In genomic region chr1:149899460-149900284, GRCh38 we compare ENCODE assay signal across 8 cellular contexts. TPM values are rescaled to one million over a fixed set of nuclear protein-coding genes. Genes with fewer than 3 reads are reported as not detected.
DNase-seq lines count a peak whose midpoint lies in the region; ATAC-seq and TF ChIP-seq lines count a peak whose summit lies in the region.

BOLA1 (plus strand) TSS chr1:149899568; CDS start chr1:149900060, 492 bp downstream.

- H3K27ac ChIP-seq in duodenal mucosa (ENCODE audit: low read depth, low read length), result peak within 1 kb of the TSS; percentile 87
- H3K27ac ChIP-seq in right lobe of liver, result peak within 1 kb of the TSS; percentile 71 to 87 (median 74)

- H3K4me1 Mint-ChIP-seq in activated CD4-positive, alpha-beta memory T cell treated with anti-CD3 and anti-CD28 coated beads, Interleukin-2, amount 10 ng/mL, durations not matched to agents 7 days and 5 days, result peaks cover 29% of the 10 kb centered on the region

- H3K27me3 Mint-ChIP-seq in activated CD4-positive, alpha-beta memory T cell treated with anti-CD3 and anti-CD28 coated beads, Interleukin-2, amount 10 ng/mL, durations not matched to agents 7 days and 5 days, result no peaks in the 10 kb centered on the region

- peak; percentile 89 for TF ChIP-seq POLR2A in right lobe of liver (IDR thresholded peaks at IDR 0.05)

- peaks cover 7 to 8% of the 10 kb centered on the region in 2 donors for H3K4me1 ChIP-seq in duodenal mucosa (ENCODE audit: control insufficient read depth in 1 of 2, insufficient read depth in 2 of 2, low read length in 2 of 2)
- peaks cover 0 to 8% (median 0%) of the 10 kb centered on the region in 4 donors for H3K4me1 ChIP-seq in right lobe of liver

- peak within 1 kb of the TSS; percentile 83 for H3K4me3 Mint-ChIP-seq in activated CD4-positive, alpha-beta memory T cell treated with anti-CD3 and anti-CD28 coated beads, Interleukin-2, amount 10 ng/mL, durations not matched to agents 7 days and 5 days

- no peaks in the 10 kb centered on the region for H3K36me3 ChIP-seq in duodenal mucosa (ENCODE audit: control insufficient read depth in 1 of 2, insufficient read depth in 2 of 2, low read length in 2 of 2)
- H3K36me3 ChIP-seq in right lobe of liver, result no peaks in the 10 kb centered on the region

- intact Hi-C loops in right lobe of liver (cut with DNase I), result no loop called here

- H3K36me3 Mint-ChIP-seq in activated CD4-positive, alpha-beta memory T cell treated with anti-CD3 and anti-CD28 coated beads, Interleukin-2, amount 10 ng/mL, durations not matched to agents 7 days and 5 days (ENCODE audit: low read depth), result peaks cover 13% of the 10 kb centered on the region

- H3K4me3 ChIP-seq in duodenal mucosa (ENCODE audit: low read depth in 1 of 2, low read length in 2 of 2), result peak within 1 kb of the TSS; percentile 84
- H3K4me3 ChIP-seq in right lobe of liver, result peak within 1 kb of the TSS; percentile 65 to 69 (median 68)

- H3K9ac ChIP-seq in duodenal mucosa (ENCODE audit: low read depth in 1 of 2, low read length in 2 of 2), result peak within 1 kb of the TSS; percentile 87 to 97

- H3K27ac Mint-ChIP-seq in activated CD4-positive, alpha-beta memory T cell treated with anti-CD3 and anti-CD28 coated beads, Interleukin-2, amount 10 ng/mL, durations not matched to agents 7 days and 5 days, result peak within 1 kb of the TSS; percentile 87

- DNase-seq in Ammon's horn (ENCODE audit: low spot score), result peak; percentile 97
- peak; percentile 87 for DNase-seq in GM19240 (ENCODE audit: insufficient read length, low spot score)
- DNase-seq in NCI-H748 (lab: John Stamatoyannopoulos, UW; ENCODE audit: unreplicated experiment), result peak; percentile 97
- DNase-seq in activated CD4-positive, alpha-beta memory T cell treated with anti-CD3 and anti-CD28 coated beads, Interleukin-2, amount 10 ng/mL, durations not matched to agents 7 days and 5 days, result peak; percentile 86
- DNase-seq in right lobe of liver, result peak; percentile 94 to 97 (median 97)
- peak; percentile 76 to 80 for DNase-seq in stimulated activated CD4-positive, alpha-beta T cell treated with anti-CD3 and anti-CD28 coated beads, Interleukin-4, amount 100 ng/mL, for 4 hours

- POLR2A ChIA-PET in activated CD4-positive, alpha-beta memory T cell treated with anti-CD3 and anti-CD28 coated beads, Interleukin-2, amount 10 ng/mL, durations not matched to agents 7 days and 5 days (lab: Charles Lee), result interaction anchor here (1.0 to 3.0 kb wide), 12 partner anchors 11 to 334 kb away, joined by 3 to 85 read pairs (median 3); partner anchors contain the start of genes OTUD7B, SF3B4 and VPS45

- H3K9me3 ChIP-seq in duodenal mucosa (ENCODE audit: control insufficient read depth in 1 of 2, low read length in 2 of 2) (no peaks in the 10 kb centered on the region), right lobe of liver (no peaks in the 10 kb centered on the region)

- H3K27me3 ChIP-seq in duodenal mucosa (ENCODE audit: control insufficient read depth in 1 of 2, insufficient read depth in 2 of 2, low read length in 2 of 2), result no peaks in the 10 kb centered on the region
- H3K27me3 ChIP-seq in right lobe of liver, result no peaks in the 10 kb centered on the region

- H3K9me3 Mint-ChIP-seq in activated CD4-positive, alpha-beta memory T cell treated with anti-CD3 and anti-CD28 coated beads, Interleukin-2, amount 10 ng/mL, durations not matched to agents 7 days and 5 days, result peaks cover 4% of the 10 kb centered on the region

- no peak for TF ChIP-seq CTCF in right lobe of liver (IDR thresholded peaks at IDR 0.05)

- ATAC-seq in HG03520 (IDR thresholded peaks at IDR 0.05; ENCODE audit: unreplicated experiment) (peak; percentile 98), right lobe of liver (peak; percentile 99 to 100 (median 99))

- 2% methylated on average over 9 of the region's 65 CpGs for WGBS in right lobe of liver (ENCODE audit: insufficient coverage, low coverage, low lambda C conversion rate, missing lambda C conversion rate)

- CTCF ChIA-PET in activated CD4-positive, alpha-beta memory T cell treated with anti-CD3 and anti-CD28 coated beads, Interleukin-2, amount 10 ng/mL, durations not matched to agents 7 days and 5 days (lab: Charles Lee), result interaction anchor here (0.7 to 2.6 kb wide), 3 partner anchors 11 to 356 kb away, joined by 3 to 17 read pairs (median 3); a partner anchor contains a TSS

RNA-seq across cellular contexts. Expression of gene BOLA1, which starts in this region (rescaled TPM):
- 10 to 100 TPM; 24.9 to 27.2 TPM for total RNA-seq in activated CD4-positive, alpha-beta memory T cell treated with anti-CD3 and anti-CD28 coated beads, Interleukin-2, amount 10 ng/mL, durations not matched to agents 7 days and 5 days
- total RNA-seq in right lobe of liver, result 10 to 100 TPM in 3 of 6 experiments, 1 to 10 TPM in 3; 8.4 to 23.7 (median 9.5) TPM

Comparison
In these comparisons a context has a peak if more than half of its experiments do, and no peak if none do; other contexts are left out.
1. Peak in every context shown above with its lines: DNase-seq, ATAC-seq, H3K4me3 ChIP-seq and H3K27ac ChIP-seq.